ENCODE assay signal across 8 cellular contexts in genomic region chr6:109794201-109794926, GRCh38.
DNase-seq lines count a peak whose midpoint lies in the region; ATAC-seq and TF ChIP-seq lines count a peak whose summit lies in the region.

No MANE protein-coding gene starts in this region.

- H3K4me1 Mint-ChIP-seq in activated CD4-positive, alpha-beta T cell treated with anti-CD3 and anti-CD28 coated beads, Interleukin-2, amount 10 ng/mL, durations not matched to agents 7 days and 5 days: peaks cover 3% of the 10 kb centered on the region

- POLR2A ChIA-PET in activated CD4-positive, alpha-beta T cell treated with anti-CD3 and anti-CD28 coated beads, Interleukin-2, amount 10 ng/mL, durations not matched to agents 7 days and 5 days (lab: Charles Lee): no interaction called here

- WGBS in esophagus, 2 donors: 60 to 61% methylated on average over 6 of the region's 6 CpGs

- DNase-seq in NCI-H748 (lab: John Stamatoyannopoulos, UW; ENCODE audit: unreplicated experiment): peak; percentile 98
- no peak for DNase-seq in gastrocnemius medialis
- DNase-seq in NCI-H1436 treated with DMSO at 0.1 percent for 48 hours (lab: John Stamatoyannopoulos, UW): no peak
- DNase-seq in activated CD4-positive, alpha-beta T cell treated with anti-CD3 and anti-CD28 coated beads, Interleukin-2, amount 10 ng/mL, durations not matched to agents 7 days and 5 days: no peak
- DNase-seq in NOMO-1 treated with dmso at 0.1 percent for 144 hours (lab: John Stamatoyannopoulos, UW; ENCODE audit: unreplicated experiment): no peak
- no peak for DNase-seq in NCI-H526 treated with DMSO at 0.1 percent for 48 hours (lab: John Stamatoyannopoulos, UW)

- peaks cover 0 to 6% of the 10 kb centered on the region in 2 donors for H3K4me1 ChIP-seq in esophagus (ENCODE audit: control insufficient read depth in 2 of 2, insufficient read depth in 2 of 2, low read length in 1 of 2)
- peaks cover 0 to 16% of the 10 kb centered on the region in 2 donors for H3K4me1 ChIP-seq in gastrocnemius medialis

- ATAC-seq in GM19035 (IDR thresholded peaks at IDR 0.05; ENCODE audit: unreplicated experiment) (peak; percentile 42), gastrocnemius medialis (no peak)

- H3K36me3 ChIP-seq in esophagus (ENCODE audit: control insufficient read depth in 2 of 2, insufficient read depth in 2 of 2, low read length in 1 of 2) (peaks cover 0 to 3% of the 10 kb centered on the region in 2 donors), gastrocnemius medialis (peaks cover 0 to 11% of the 10 kb centered on the region in 2 donors)

- H3K27ac Mint-ChIP-seq in activated CD4-positive, alpha-beta T cell treated with anti-CD3 and anti-CD28 coated beads, Interleukin-2, amount 10 ng/mL, durations not matched to agents 7 days and 5 days: no peak overlapping the region

- H3K27ac ChIP-seq in esophagus (ENCODE audit: low read depth in 2 of 2, low read length in 1 of 2): peak overlapping the region; percentile 73 to 88
- H3K27ac ChIP-seq in gastrocnemius medialis: peak overlapping the region; percentile 27 to 57 (median 48)

- no peaks in the 10 kb centered on the region for H3K9me3 ChIP-seq in esophagus (ENCODE audit: control insufficient read depth in 2 of 2, insufficient read depth in 1 of 2, low read depth in 1 of 2, low read length in 1 of 2)
- no peaks in the 10 kb centered on the region for H3K9me3 ChIP-seq in gastrocnemius medialis

- no peak for TF ChIP-seq CTCF in gastrocnemius medialis (IDR thresholded peaks at IDR 0.05 in 4 of 5, conservative IDR thresholded peaks at IDR 0.05 in 1 of 5)

- H3K27me3 ChIP-seq in esophagus (ENCODE audit: control insufficient read depth in 1 of 2, insufficient read depth in 2 of 2, low read length in 2 of 2): no peaks in the 10 kb centered on the region
- H3K27me3 ChIP-seq in gastrocnemius medialis: no peaks in the 10 kb centered on the region

- H3K4me3 ChIP-seq in esophagus (ENCODE audit: low read depth in 1 of 2, low read length in 2 of 2) (no peak overlapping the region), gastrocnemius medialis (no peak overlapping the region)

- no peak overlapping the region for H3K4me3 Mint-ChIP-seq in activated CD4-positive, alpha-beta T cell treated with anti-CD3 and anti-CD28 coated beads, Interleukin-2, amount 10 ng/mL, durations not matched to agents 7 days and 5 days

- no peaks in the 10 kb centered on the region for H3K36me3 Mint-ChIP-seq in activated CD4-positive, alpha-beta T cell treated with anti-CD3 and anti-CD28 coated beads, Interleukin-2, amount 10 ng/mL, durations not matched to agents 7 days and 5 days (ENCODE audit: low read depth)

- in situ Hi-C loops in gastrocnemius medialis (cut with MboI; ENCODE audit: low sequenced_read_pairs in 4 of 4): no loop called here

- CTCF ChIA-PET in activated CD4-positive, alpha-beta T cell treated with anti-CD3 and anti-CD28 coated beads, Interleukin-2, amount 10 ng/mL, durations not matched to agents 7 days and 5 days (lab: Charles Lee): interaction anchor here (1.0 kb wide), 1 partner anchor 19 kb away, joined by 3 read pairs; no protein-coding TSS in a partner anchor

- H3K9me3 Mint-ChIP-seq in activated CD4-positive, alpha-beta T cell treated with anti-CD3 and anti-CD28 coated beads, Interleukin-2, amount 10 ng/mL, durations not matched to agents 7 days and 5 days: no peaks in the 10 kb centered on the region

- no peak for TF ChIP-seq POLR2A in gastrocnemius medialis (IDR thresholded peaks at IDR 0.05)

- intact Hi-C loops in gastrocnemius medialis (cut with DNase I; ENCODE audit: low total_unique reads): no loop called here

- H3K27me3 Mint-ChIP-seq in activated CD4-positive, alpha-beta T cell treated with anti-CD3 and anti-CD28 coated beads, Interleukin-2, amount 10 ng/mL, durations not matched to agents 7 days and 5 days: no peaks in the 10 kb centered on the region
